ENCODE assay signal across 8 cellular contexts in the genomic region with DNA sequence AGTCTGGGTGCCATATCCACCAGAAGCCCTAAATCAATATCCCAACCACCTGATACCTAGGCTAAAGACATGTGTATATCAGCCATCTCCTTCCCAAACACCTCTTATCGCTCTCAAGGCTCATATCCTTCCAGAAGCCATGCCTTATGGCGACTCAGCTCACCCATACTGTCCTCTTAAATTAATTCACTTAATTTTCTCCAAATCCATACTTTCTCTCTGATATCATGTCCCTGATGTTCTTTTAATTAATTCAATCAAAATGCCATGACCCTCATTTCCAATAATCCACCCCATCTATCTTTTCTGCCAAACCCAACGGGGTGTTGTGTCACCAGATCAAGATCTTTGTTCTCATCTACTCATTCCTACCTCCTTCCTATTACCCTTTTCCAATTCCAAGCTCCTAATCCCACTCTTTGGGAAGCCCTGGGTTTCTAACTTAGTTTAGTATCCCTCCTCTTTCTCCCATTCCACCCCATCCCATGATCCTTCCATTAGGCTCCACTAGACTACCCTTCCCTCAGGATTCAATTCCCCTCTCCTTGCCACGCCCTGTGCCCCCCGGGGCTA. TPM values are rescaled to one million over a fixed set of nuclear protein-coding genes. Genes with fewer than 3 reads are reported as not detected.
DNase-seq lines count a peak whose midpoint lies in the region; ATAC-seq, FAIRE-seq and TF ChIP-seq lines count a peak whose summit lies in the region.

No MANE protein-coding gene starts in this region.

- H3K9ac ChIP-seq in Loucy (ENCODE audit: low read depth, low read length, poor library complexity, severe bottlenecking): peak overlapping the region; percentile 92

- H3K4me1 ChIP-seq in Loucy (ENCODE audit: insufficient read depth, low read length, poor library complexity, severe bottlenecking): peaks cover 35% of the 10 kb centered on the region

- H2AFZ ChIP-seq in Loucy (ENCODE audit: low read length): peak overlapping the region; percentile 44

- H3F3A ChIP-seq in Loucy (ENCODE audit: low read depth): no peaks in the 10 kb centered on the region

- no peaks in the 10 kb centered on the region for H3K27me3 Mint-ChIP-seq in natural killer cell (ENCODE audit: low read depth in 2 of 2)

- intact Hi-C loops in natural killer cell (cut with micrococcal nuclease) (no loop called here), head of caudate nucleus (cut with DNase I) (loop anchor here (10.0 kb wide), 1 partner anchor 81 kb away; no protein-coding TSS in a partner anchor)

- no peaks in the 10 kb centered on the region for H3K9me3 ChIP-seq in Loucy (ENCODE audit: insufficient read depth, low read depth, low read length)

- H4K20me1 ChIP-seq in Loucy (ENCODE audit: insufficient read depth, low read length, poor library complexity, severe bottlenecking): peaks cover 4% of the 10 kb centered on the region

- peaks cover 48% of the 10 kb centered on the region for H3K79me2 ChIP-seq in Loucy (ENCODE audit: insufficient read depth, low read length)

- ATAC-seq in natural killer cell: no peak

- H3K27ac ChIP-seq in coronary artery: peak overlapping the region; percentile 73 to 92

- H3K9me3 Mint-ChIP-seq in natural killer cell: no peaks in the 10 kb centered on the region

- no peak for DNase-seq in AG10803 (ENCODE audit: low read depth)
- DNase-seq in coronary artery (ENCODE audit: low spot score): no peak
- DNase-seq in natural killer cell: no peak
- no peak for DNase-seq in head of caudate nucleus
- no peak for DNase-seq in GM20000 (ENCODE audit: low spot score)
- no peak for DNase-seq in GM19239 (ENCODE audit: insufficient read length, low spot score)
- DNase-seq in DMS153 (lab: John Stamatoyannopoulos, UW): no peak

- H3K36me3 Mint-ChIP-seq in natural killer cell: no peaks in the 10 kb centered on the region

- peak overlapping the region; percentile 94 for H3K4me2 ChIP-seq in Loucy (ENCODE audit: low read depth, low read length, poor library complexity, severe bottlenecking)

- H3K36me3 ChIP-seq in Loucy (ENCODE audit: insufficient read depth, low read length): no peaks in the 10 kb centered on the region

- H3K9me2 ChIP-seq in Loucy (replicated peaks; ENCODE audit: low read depth, low read length): no peaks in the 10 kb centered on the region

- peak overlapping the region; percentile 94 to 95 for H3K27ac Mint-ChIP-seq in natural killer cell

- TF ChIP-seq CTCF in AG10803 (conservative IDR thresholded peaks at IDR 0.05; ENCODE audit: low read length): no peak
- TF ChIP-seq CTCF in Loucy (conservative IDR thresholded peaks at IDR 0.05; ENCODE audit: low read length): no peak
- TF ChIP-seq CTCF in coronary artery (IDR thresholded peaks at IDR 0.05): no peak
- TF ChIP-seq CTCF in natural killer cell (IDR thresholded peaks at IDR 0.05): no peak
- TF ChIP-seq CTCF in GM20000 (IDR thresholded peaks at IDR 0.05; ENCODE audit: extremely low read depth, missing control alignments): no peak

- peak overlapping the region; percentile 100 for H3K4me3 Mint-ChIP-seq in natural killer cell

- H3K4me3 ChIP-seq in AG10803 (ENCODE audit: low read length) (peak overlapping the region; percentile 75), Loucy (ENCODE audit: low read length, poor library complexity, severe bottlenecking) (peak overlapping the region; percentile 95), coronary artery (peak overlapping the region; percentile 73)

- no peaks in the 10 kb centered on the region for H3K27me3 ChIP-seq in Loucy (ENCODE audit: insufficient read depth, low read length, poor library complexity, severe bottlenecking)

- H3K4me1 Mint-ChIP-seq in natural killer cell: peaks cover 40 to 43% of the 10 kb centered on the region in 2 donors

- no peak for FAIRE-seq in GM19239 (lab: Jason Lieb, UNC)

RNA-seq across cellular contexts. Expression of a gene that starts 0.7 kb away (rescaled TPM):
- total RNA-seq in natural killer cell: 10 to 100 TPM; 32.3 to 42.3 (median 34.9) TPM

RNA-seq across cellular contexts. Expression of a gene that starts 50.4 kb away (rescaled TPM):
- total RNA-seq in natural killer cell: 100 to 1,000 TPM; 180 to 195 (median 184) TPM
